ENCODE assay signal across 19 cellular contexts in genomic region chr3:24487325-24488242, GRCh38. TPM values are rescaled to one million over a fixed set of nuclear protein-coding genes. Genes with fewer than 3 reads are reported as not detected.
DNase-seq lines count a peak whose midpoint lies in the region; ATAC-seq, FAIRE-seq and TF ChIP-seq lines count a peak whose summit lies in the region.
"Had no signal": no experiment of that assay in that cellular context is flagged by ENCODE, and none has a peak within 500 bp of the region (broad histone marks: within the 10 kb centered on the region; RNA-seq: fewer than 3 reads in every experiment).

No MANE protein-coding gene starts in this region.

- H3K9ac ChIP-seq in HepG2 (ENCODE audit: insufficient read depth, low read depth, low read length) (no peak overlapping the region), mesenchymal stem cell (ENCODE audit: low read length) (no peak overlapping the region)

- no peaks in the 10 kb centered on the region; the same call in 1 of the 2 replicates for H4K20me1 ChIP-seq in HepG2 (ENCODE audit: insufficient read depth, low read length)

- peak overlapping the region; percentile 18 for H2AK5ac ChIP-seq in mesenchymal stem cell (ENCODE audit: low read length, severe bottlenecking)

- no peak overlapping the region for H4K8ac ChIP-seq in mesenchymal stem cell (ENCODE audit: low read length)

- H2BK15ac ChIP-seq in mesenchymal stem cell (ENCODE audit: low read depth, poor library complexity, severe bottlenecking), result no peak overlapping the region

- no TSS peak for BruUV-seq in HepG2 (replicated peaks; lab: Mats Ljungman, UMichigan)

- in situ Hi-C loops in HepG2 (cut with HindIII; ENCODE audit: extremely low pct_ligation_motif_present, low pct_unique_long_range_greater_than_20kb), result no loop called here

- H2BK12ac ChIP-seq in mesenchymal stem cell (ENCODE audit: low read length in 2 of 2), result no peak overlapping the region

- H3K79me1 ChIP-seq in mesenchymal stem cell (replicated peaks; ENCODE audit: low read length, poor library complexity, severe bottlenecking), result peaks cover 20% of the 10 kb centered on the region

- no peak overlapping the region for H3K4me3 ChIP-seq in HepG2 (replicated peaks in 1 of 3; ENCODE audit: insufficient read depth in 1 of 3, low read depth in 2 of 3, low read length in 3 of 3)
- no peak overlapping the region for H3K4me3 ChIP-seq in right lobe of liver
- H3K4me3 ChIP-seq in mesenchymal stem cell (ENCODE audit: insufficient read depth in 1 of 2, low read depth in 1 of 2, low read length in 2 of 2), result no peak overlapping the region
- H3K4me3 ChIP-seq in adrenal gland, result no peak overlapping the region

- H3K4me2 ChIP-seq in HepG2 (ENCODE audit: low read depth, low read length), result no peak overlapping the region
- no peak overlapping the region for H3K4me2 ChIP-seq in mesenchymal stem cell (ENCODE audit: low read length, poor library complexity, severe bottlenecking)

- POLR2A ChIA-PET in HepG2 (lab: Yijun Ruan, JAX), result no interaction called here

- CTCF ChIA-PET in HepG2 (lab: Yijun Ruan, JAX; ENCODE audit: low intra/inter-chr PET ratio, low total read pairs), result no interaction called here

- no peak overlapping the region for H3K14ac ChIP-seq in mesenchymal stem cell (ENCODE audit: low read length in 2 of 2)

- TF ChIP-seq CTCF in HepG2 (CRISPR knock-in tag; IDR thresholded peaks at IDR 0.05), result no peak
- TF ChIP-seq CTCF in right lobe of liver (IDR thresholded peaks at IDR 0.05), result no peak
- TF ChIP-seq CTCF in adrenal gland (IDR thresholded peaks at IDR 0.05), result no peak

- ATAC-seq in HepG2 (no peak), right lobe of liver (no peak), HG02852 (IDR thresholded peaks at IDR 0.05; ENCODE audit: unreplicated experiment) (no peak), HG03097 (IDR thresholded peaks at IDR 0.05; ENCODE audit: low FRiP score, unreplicated experiment) (no peak)

- no peak overlapping the region for H3K18ac ChIP-seq in mesenchymal stem cell (ENCODE audit: low read depth in 1 of 2, low read length in 2 of 2)

- H4K91ac ChIP-seq in mesenchymal stem cell (ENCODE audit: low read length), result no peak overlapping the region

- H3K4me1 ChIP-seq in HepG2 (ENCODE audit: insufficient read depth, low read length) (peaks cover 61% of the 10 kb centered on the region), right lobe of liver (peaks cover 0 to 66% (median 18%) of the 10 kb centered on the region in 4 donors), mesenchymal stem cell (ENCODE audit: control insufficient read depth, insufficient read depth, low read depth, low read length) (peaks cover 2% of the 10 kb centered on the region), adrenal gland (replicated peaks in 1 of 2) (peaks cover 12 to 16% of the 10 kb centered on the region in 2 donors)

- H3K27me3 ChIP-seq in HepG2 (ENCODE audit: control insufficient read depth in 1 of 2, insufficient read depth in 2 of 2, low read length in 2 of 2) (no peaks in the 10 kb centered on the region), right lobe of liver (no peaks in the 10 kb centered on the region), mesenchymal stem cell (ENCODE audit: control insufficient read depth in 1 of 2, insufficient read depth in 1 of 2, low read length in 2 of 2) (no peaks in the 10 kb centered on the region), adrenal gland (no peaks in the 10 kb centered on the region)

- no peak for FAIRE-seq in HepG2 (lab: Jason Lieb, UNC)
- FAIRE-seq: G401.6, GM12891, HTR-8/SVneo had no signal

- peaks cover 91% of the 10 kb centered on the region for H3K79me2 ChIP-seq in HepG2 (ENCODE audit: insufficient read depth, low read length)

- H3K36me3 ChIP-seq in HepG2 (replicated peaks in 1 of 2; ENCODE audit: control insufficient read depth in 1 of 2, insufficient read depth in 2 of 2, low read length in 2 of 2), result no peaks in the 10 kb centered on the region
- H3K36me3 ChIP-seq in right lobe of liver, result no peaks in the 10 kb centered on the region
- H3K36me3 ChIP-seq in mesenchymal stem cell (ENCODE audit: control insufficient read depth in 1 of 2, insufficient read depth in 2 of 2, low read depth in 1 of 2, low read length in 2 of 2), result no peaks in the 10 kb centered on the region
- no peaks in the 10 kb centered on the region for H3K36me3 ChIP-seq in adrenal gland (replicated peaks in 1 of 2)

- no peak for DNase-seq in HepG2 (ENCODE audit: low spot score)
- no peak for DNase-seq in right lobe of liver
- no peak for DNase-seq in epithelial cell of prostate (ENCODE audit: low read depth, low spot score)
- DNase-seq in mesenchymal stem cell, result no peak
- no peak for DNase-seq in SKM-1 (lab: John Stamatoyannopoulos, UW; ENCODE audit: unreplicated experiment)
- no peak for DNase-seq in adrenal gland
- DNase-seq: Calu3, DMS79, H9, NCI-H146, NCI-H2081 treated with DMSO at 0.1 percent for 48 hours, NCI-H446, Right ventricle myocardium superior had no signal

- H3K4ac ChIP-seq in mesenchymal stem cell (ENCODE audit: low read depth in 1 of 2, low read length in 2 of 2), result no peak overlapping the region

- H3K9me3 ChIP-seq in HepG2 (ENCODE audit: low read length) (no peaks in the 10 kb centered on the region), right lobe of liver (no peaks in the 10 kb centered on the region), mesenchymal stem cell (ENCODE audit: control insufficient read depth, low read length) (no peaks in the 10 kb centered on the region), adrenal gland (replicated peaks in 1 of 3) (no peaks in the 10 kb centered on the region)

- H3K23ac ChIP-seq in mesenchymal stem cell (ENCODE audit: low read length in 2 of 2), result no peak overlapping the region

- H2AFZ ChIP-seq in HepG2 (ENCODE audit: low read length), result no peak overlapping the region
- H2AFZ ChIP-seq in mesenchymal stem cell (ENCODE audit: low read depth, low read length), result no peak overlapping the region

- no peak overlapping the region for H2BK5ac ChIP-seq in mesenchymal stem cell (ENCODE audit: low read depth, low read length, poor library complexity, severe bottlenecking)

- H3K27ac ChIP-seq in HepG2 (ENCODE audit: extremely low read length, insufficient read depth, low read length) (no peak overlapping the region), right lobe of liver (no peak overlapping the region), epithelial cell of prostate (peak overlapping the region; percentile 40), mesenchymal stem cell (ENCODE audit: low read length, poor library complexity, severe bottlenecking) (peak overlapping the region; percentile 25), adrenal gland (no peak overlapping the region)

- H2BK120ac ChIP-seq in mesenchymal stem cell (ENCODE audit: low read depth, low read length), result no peak overlapping the region

- no peak for TF ChIP-seq POLR2A in HepG2 (IDR thresholded peaks at IDR 0.05; ENCODE audit: insufficient read depth in 1 of 2, low read depth in 2 of 2, low read length in 2 of 2)
- no peak for TF ChIP-seq POLR2A in right lobe of liver (IDR thresholded peaks at IDR 0.05)
- no peak for TF ChIP-seq POLR2A in adrenal gland (IDR thresholded peaks at IDR 0.05)

- no peak for TF ChIP-seq RAD21 in HepG2 (CRISPR knock-in tag; IDR thresholded peaks at IDR 0.05)

- intact Hi-C loops in HepG2 (cut with micrococcal nuclease; ENCODE audit: unreplicated experiment), result loop anchor here (1.0 kb wide), 1 partner anchor 14 kb away; no protein-coding TSS in a partner anchor
- intact Hi-C loops in right lobe of liver (cut with DNase I), result no loop called here
- intact Hi-C loops in adrenal gland (cut with DNase I), result no loop called here

- TF ChIP-seq EP300 in HepG2 (IDR thresholded peaks at IDR 0.05; ENCODE audit: low read depth in 2 of 2, low read length in 2 of 2) (no peak), HepG2 (CRISPR knock-in tag; IDR thresholded peaks at IDR 0.05; ENCODE audit: borderline replicate concordance) (no peak)

TF ChIP-seq in HepG2, 621 proteins besides CTCF, POLR2A, EP300 and RAD21 (continues in another document):
- TF ChIP-seq RFXANK (CRISPR knock-in tag; IDR thresholded peaks at IDR 0.05), result no peak

RNA-seq across cellular contexts. Expression of gene THRB, which starts 7.1 kb away (rescaled TPM):
- total RNA-seq in HepG2 (2016; rRNA removed; fragmentation: Illumina TruSeq; extraction: Trizol), result 22.7 and 30.1 TPM in 2 replicates
- total RNA-seq in HepG2 (2016; cell fraction: cytosol; rRNA removed; fragmentation: Illumina TruSeq; extraction: Trizol; ENCODE audit: low read depth), result 9.2 and 10.9 TPM in 2 replicates
- total RNA-seq in HepG2 (2016; cell fraction: insoluble cytoplasmic fraction; rRNA removed; fragmentation: Illumina TruSeq; extraction: Trizol), result 20.4 and 24.3 TPM in 2 replicates
- total RNA-seq in HepG2 (2016; cell fraction: membrane; rRNA removed; fragmentation: Illumina TruSeq; extraction: Trizol), result 16.1 and 18.6 TPM in 2 replicates
- 40.5 and 40.8 TPM in 2 replicates for total RNA-seq in HepG2 (2016; cell fraction: nucleus; rRNA removed; fragmentation: Illumina TruSeq; extraction: Trizol)
- 4.3 and 4.7 TPM in 2 replicates for polyA plus RNA-seq in HepG2 (2011; rRNA removed)
- polyA plus RNA-seq in HepG2 (2011; cell fraction: cytosol; rRNA removed), result 3.0 and 4.0 TPM in 2 replicates
- polyA plus RNA-seq in HepG2 (2011; cell fraction: nucleus; rRNA removed), result 6.1 and 7.0 TPM in 2 replicates
- 7.5 and 9.3 TPM in 2 replicates for polyA plus RNA-seq in HepG2 (2012)
- 3.5 and 4.3 TPM in 2 replicates for polyA plus RNA-seq in HepG2 (2016; cell fraction: cytosol; fragmentation: Illumina TruSeq; extraction: Trizol; ENCODE audit: low read depth)
- polyA plus RNA-seq in HepG2 (2016; cell fraction: insoluble cytoplasmic fraction; fragmentation: Illumina TruSeq; extraction: Trizol; ENCODE audit: low read depth), result 14.8 and 17.3 TPM in 2 replicates
- 6.5 and 6.7 TPM in 2 replicates for polyA plus RNA-seq in HepG2 (2016; cell fraction: membrane; fragmentation: Illumina TruSeq; extraction: Trizol; ENCODE audit: low read depth)
- 14.6 and 17.3 TPM in 2 replicates for polyA plus RNA-seq in HepG2 (2016; cell fraction: nucleus; fragmentation: Illumina TruSeq; extraction: Trizol; ENCODE audit: insufficient read depth, low read depth)
- polyA minus RNA-seq in HepG2 (2011; rRNA and poly(A)+ RNA removed; ENCODE audit: low replicate concordance), result 3.3 and 9.4 TPM in 2 replicates
- polyA minus RNA-seq in HepG2 (2011; cell fraction: cytosol; rRNA and poly(A)+ RNA removed), result 8.1 and 8.3 TPM in 2 replicates
- polyA minus RNA-seq in HepG2 (2011; cell fraction: nucleus; rRNA and poly(A)+ RNA removed), result 45.8 and 47.3 TPM in 2 replicates
- 10 to 100 TPM; 14.5 to 29.5 (median 17.3) TPM for total RNA-seq in right lobe of liver
- polyA plus RNA-seq in mesenchymal stem cell (2013, experiment 1 of 2), result 5.1 TPM
- polyA plus RNA-seq in mesenchymal stem cell (2013, experiment 2 of 2), result 4.9 TPM
- total RNA-seq in adrenal gland, result 10 to 100 TPM in 6 of 8 donors, 1 to 10 TPM in 2; 9.4 to 30.7 (median 19.0) TPM
- 1 to 10 TPM; 3.0 to 8.9 (median 4.8) TPM for polyA plus RNA-seq in adrenal gland
- total RNA-seq: A172 had no signal

Comparison
In these comparisons a context has a peak if more than half of its experiments do, and no peak if none do; other contexts are left out.
1. H3K27ac ChIP-seq: peak in epithelial cell of prostate (single experiment) and mesenchymal stem cell (single experiment); none in HepG2 (single experiment), right lobe of liver (0 of 3) and adrenal gland (0 of 5).